ENCODE assay signal across 29 cellular contexts in the genomic region with DNA sequence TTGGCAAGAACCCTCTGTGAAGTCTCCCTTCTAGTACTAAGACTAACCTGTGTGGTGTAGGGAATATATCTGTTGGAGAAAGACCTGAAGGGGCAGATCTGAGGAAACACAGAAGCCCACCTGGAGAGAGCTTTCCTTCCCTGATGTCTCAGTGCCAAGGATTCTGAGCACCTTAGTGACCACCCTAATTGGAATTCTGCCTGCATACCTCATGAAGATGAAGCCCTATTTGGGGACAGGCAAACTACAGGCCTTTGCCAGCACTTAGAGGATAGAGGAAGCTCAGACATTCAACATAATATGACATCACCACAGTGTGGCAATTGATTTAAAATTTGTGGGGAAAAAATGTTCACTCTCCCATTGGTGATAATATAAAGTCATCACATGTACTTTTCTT.
"Had no signal": no experiment of that assay in that cellular context is flagged by ENCODE, and none has a peak within 500 bp of the region (broad histone marks: within the 10 kb centered on the region; RNA-seq: fewer than 3 reads in every experiment).

No MANE protein-coding gene starts in this region.

- H3K4me1 Mint-ChIP-seq: naive thymus-derived CD4-positive, alpha-beta T cell; stimulated activated naive B cell treated with anti-CD40 and anti-IgM and Interleukin-4, amounts not matched to agents 10 μg/mL and 1 μg/mL and 100 μg/mL, for 72 hours had no signal

- H3K27me3 ChIP-seq: hepatocyte, ovary, stomach, testis, thyroid gland, transverse colon, upper lobe of left lung, vagina had no signal

- H3K36me3 Mint-ChIP-seq: naive thymus-derived CD4-positive, alpha-beta T cell; natural killer cell treated with Interleukin-12 subunit alpha and Interleukin-12 subunit beta and Interleukin-15 and Interleukin-18, amount 100 ng/mL, for 72 hours; stimulated activated naive B cell treated with anti-CD40 and anti-IgM and Interleukin-4, amounts not matched to agents 10 μg/mL and 1 μg/mL and 100 μg/mL, for 72 hours had no signal

- H3K36me3 ChIP-seq: lower lobe of right lung, ovary, stomach, thyroid gland, transverse colon, upper lobe of left lung, vagina had no signal

- H3K27ac ChIP-seq: hepatocyte, lower lobe of right lung, ovary, skin epidermis, stomach, testis, thyroid gland, transverse colon, upper lobe of left lung, vagina had no signal

- H3K9me3 Mint-ChIP-seq: naive thymus-derived CD4-positive, alpha-beta T cell had no signal

- DNase-seq: kidney glomerular epithelial cell; left cardiac atrium; lower lobe of right lung; mammary epithelial cell; mesenchymal stem cell; midbrain; mucosa of descending colon; naive thymus-derived CD4-positive, alpha-beta T cell; ovary; retina; right cardiac atrium; stimulated activated CD4-positive, alpha-beta T cell treated with anti-CD3 and anti-CD28 coated beads, Interleukin-12 subunit alpha, Interleukin-12 subunit beta, amount 100 ng/mL, for 4 hours; stimulated activated CD4-positive, alpha-beta T cell treated with anti-CD3 and anti-CD28 coated beads, Interleukin-15, amount 100 ng/mL, for 24 hours; stimulated activated CD4-positive, alpha-beta T cell treated with anti-CD3 and anti-CD28 coated beads, Interleukin-2, amount 100 ng/mL, for 24 hours; stimulated activated CD4-positive, alpha-beta T cell treated with anti-CD3 and anti-CD28 coated beads, Interleukin-4, amount 100 ng/mL, for 1 hour; stimulated activated naive B cell treated with anti-CD40 and anti-IgM and Interleukin-4, amounts not matched to agents 10 μg/mL and 1 μg/mL and 100 μg/mL, for 72 hours; stimulated activated naive CD8-positive, alpha-beta T cell treated with anti-CD3 and anti-CD28 coated beads, Interleukin-15, Interleukin-2, amounts not matched to agents 100 U/mL and 50 U/mL, for 24 hours; stomach; testis; thyroid gland; transverse colon; upper lobe of left lung had no signal

- H3K9me3 ChIP-seq: lower lobe of right lung, mucosa of descending colon, ovary, stomach, testis, thyroid gland, transverse colon, upper lobe of left lung, vagina had no signal

- H3K27ac Mint-ChIP-seq: naive thymus-derived CD4-positive, alpha-beta T cell; natural killer cell treated with Interleukin-12 subunit alpha and Interleukin-12 subunit beta and Interleukin-15 and Interleukin-18, amount 100 ng/mL, for 72 hours; progenitor cell of endocrine pancreas; stimulated activated naive B cell treated with anti-CD40 and anti-IgM and Interleukin-4, amounts not matched to agents 10 μg/mL and 1 μg/mL and 100 μg/mL, for 72 hours had no signal

- ATAC-seq: left cardiac atrium; left lobe of liver; lower lobe of right lung; mucosa of descending colon; naive thymus-derived CD4-positive, alpha-beta T cell; natural killer cell treated with Interleukin-12 subunit alpha and Interleukin-12 subunit beta and Interleukin-15 and Interleukin-18, amount 100 ng/mL, for 72 hours; right cardiac atrium; sciatic nerve; stimulated activated naive B cell treated with anti-CD40 and anti-IgM and Interleukin-4, amounts not matched to agents 10 μg/mL and 1 μg/mL and 100 μg/mL, for 72 hours; stimulated activated naive CD8-positive, alpha-beta T cell treated with anti-CD3 and anti-CD28 coated beads, Interleukin-15, Interleukin-2, amounts not matched to agents 100 U/mL and 50 U/mL, for 24 hours had no signal

- H3K4me1 ChIP-seq: lower lobe of right lung, stomach, thyroid gland, transverse colon, upper lobe of left lung, vagina had no signal

- H3K27me3 Mint-ChIP-seq: progenitor cell of endocrine pancreas; stimulated activated naive B cell treated with anti-CD40 and anti-IgM and Interleukin-4, amounts not matched to agents 10 μg/mL and 1 μg/mL and 100 μg/mL, for 72 hours had no signal

- H3K4me3 ChIP-seq: hepatocyte, lower lobe of right lung, mucosa of descending colon, ovary, skin epidermis, stomach, testis, thyroid gland, transverse colon, upper lobe of left lung, vagina had no signal

- H3K4me3 Mint-ChIP-seq: naive thymus-derived CD4-positive, alpha-beta T cell; natural killer cell treated with Interleukin-12 subunit alpha and Interleukin-12 subunit beta and Interleukin-15 and Interleukin-18, amount 100 ng/mL, for 72 hours; stimulated activated naive B cell treated with anti-CD40 and anti-IgM and Interleukin-4, amounts not matched to agents 10 μg/mL and 1 μg/mL and 100 μg/mL, for 72 hours had no signal
